Comparison of ENCODE assay signal across 1 cellular context in the genomic region with DNA sequence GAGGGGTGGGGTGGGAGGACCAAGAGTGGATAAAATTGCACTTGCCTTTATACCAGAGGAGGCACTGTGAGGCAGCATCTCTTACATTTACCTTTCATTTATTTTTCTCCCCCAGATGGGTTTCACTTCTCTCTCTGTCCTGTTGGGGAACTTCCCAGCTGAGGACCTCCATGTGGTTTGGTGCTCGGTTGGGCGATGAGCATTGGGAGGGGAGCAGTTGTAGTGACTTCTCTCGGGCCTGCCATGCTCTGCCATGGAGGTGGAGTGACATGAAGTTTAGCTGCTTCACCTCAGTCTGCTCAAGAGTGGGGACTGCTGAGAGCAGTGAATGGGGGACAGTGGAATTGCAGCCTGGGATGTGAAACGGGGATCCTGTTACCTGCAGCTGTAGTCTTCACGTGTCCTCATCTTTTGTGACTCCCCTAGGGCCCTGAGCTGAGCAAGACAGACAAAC.
TF ChIP-seq lines count a peak whose summit lies in the region.

No MANE protein-coding gene starts in this region.

TF ChIP-seq in GM12878, 131 proteins besides CTCF, POLR2A, EP300 and RAD21 (continued from another document and continues in another):
- TF ChIP-seq, protein P1, sequence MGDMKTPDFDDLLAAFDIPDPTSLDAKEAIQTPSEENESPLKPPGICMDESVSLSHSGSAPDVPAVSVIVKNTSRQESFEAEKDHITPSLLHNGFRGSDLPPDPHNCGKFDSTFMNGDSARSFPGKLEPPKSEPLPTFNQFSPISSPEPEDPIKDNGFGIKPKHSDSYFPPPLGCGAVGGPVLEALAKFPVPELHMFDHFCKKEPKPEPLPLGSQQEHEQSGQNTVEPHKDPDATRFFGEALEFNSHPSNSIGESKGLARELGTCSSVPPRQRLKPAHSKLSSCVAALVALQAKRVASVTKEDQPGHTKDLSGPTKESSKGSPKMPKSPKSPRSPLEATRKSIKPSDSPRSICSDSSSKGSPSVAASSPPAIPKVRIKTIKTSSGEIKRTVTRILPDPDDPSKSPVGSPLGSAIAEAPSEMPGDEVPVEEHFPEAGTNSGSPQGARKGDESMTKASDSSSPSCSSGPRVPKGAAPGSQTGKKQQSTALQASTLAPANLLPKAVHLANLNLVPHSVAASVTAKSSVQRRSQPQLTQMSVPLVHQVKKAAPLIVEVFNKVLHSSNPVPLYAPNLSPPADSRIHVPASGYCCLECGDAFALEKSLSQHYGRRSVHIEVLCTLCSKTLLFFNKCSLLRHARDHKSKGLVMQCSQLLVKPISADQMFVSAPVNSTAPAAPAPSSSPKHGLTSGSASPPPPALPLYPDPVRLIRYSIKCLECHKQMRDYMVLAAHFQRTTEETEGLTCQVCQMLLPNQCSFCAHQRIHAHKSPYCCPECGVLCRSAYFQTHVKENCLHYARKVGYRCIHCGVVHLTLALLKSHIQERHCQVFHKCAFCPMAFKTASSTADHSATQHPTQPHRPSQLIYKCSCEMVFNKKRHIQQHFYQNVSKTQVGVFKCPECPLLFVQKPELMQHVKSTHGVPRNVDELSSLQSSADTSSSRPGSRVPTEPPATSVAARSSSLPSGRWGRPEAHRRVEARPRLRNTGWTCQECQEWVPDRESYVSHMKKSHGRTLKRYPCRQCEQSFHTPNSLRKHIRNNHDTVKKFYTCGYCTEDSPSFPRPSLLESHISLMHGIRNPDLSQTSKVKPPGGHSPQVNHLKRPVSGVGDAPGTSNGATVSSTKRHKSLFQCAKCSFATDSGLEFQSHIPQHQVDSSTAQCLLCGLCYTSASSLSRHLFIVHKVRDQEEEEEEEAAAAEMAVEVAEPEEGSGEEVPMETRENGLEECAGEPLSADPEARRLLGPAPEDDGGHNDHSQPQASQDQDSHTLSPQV (IDR thresholded peaks at IDR 0.05): no peak
- 0 out of 2 replicates have a peak, but pooled peaks have one; percentile 16 for TF ChIP-seq PKNOX1 (IDR thresholded peaks at IDR 0.05)
- TF ChIP-seq EED (IDR thresholded peaks at IDR 0.05; ENCODE audit: low read depth): peak; percentile 92
- TF ChIP-seq SREBF1 (IDR thresholded peaks at IDR 0.05; ENCODE audit: low read length): no peak
- TF ChIP-seq IRF3 (IDR thresholded peaks at IDR 0.05): no peak
- TF ChIP-seq POLR2AphosphoS2 (IDR thresholded peaks at IDR 0.05; ENCODE audit: low read depth, low read length): no peak
- no peak for TF ChIP-seq NR2F1 (conservative IDR thresholded peaks at IDR 0.05)
- no peak for TF ChIP-seq NFXL1 (IDR thresholded peaks at IDR 0.05; ENCODE audit: borderline replicate concordance)
- 0 out of 3 replicates have a peak, but pooled peaks have one; percentile 19 for TF ChIP-seq POU2F2 (IDR thresholded peaks at IDR 0.05; ENCODE audit: borderline replicate concordance, low read depth, low read length)
- TF ChIP-seq, protein P2, sequence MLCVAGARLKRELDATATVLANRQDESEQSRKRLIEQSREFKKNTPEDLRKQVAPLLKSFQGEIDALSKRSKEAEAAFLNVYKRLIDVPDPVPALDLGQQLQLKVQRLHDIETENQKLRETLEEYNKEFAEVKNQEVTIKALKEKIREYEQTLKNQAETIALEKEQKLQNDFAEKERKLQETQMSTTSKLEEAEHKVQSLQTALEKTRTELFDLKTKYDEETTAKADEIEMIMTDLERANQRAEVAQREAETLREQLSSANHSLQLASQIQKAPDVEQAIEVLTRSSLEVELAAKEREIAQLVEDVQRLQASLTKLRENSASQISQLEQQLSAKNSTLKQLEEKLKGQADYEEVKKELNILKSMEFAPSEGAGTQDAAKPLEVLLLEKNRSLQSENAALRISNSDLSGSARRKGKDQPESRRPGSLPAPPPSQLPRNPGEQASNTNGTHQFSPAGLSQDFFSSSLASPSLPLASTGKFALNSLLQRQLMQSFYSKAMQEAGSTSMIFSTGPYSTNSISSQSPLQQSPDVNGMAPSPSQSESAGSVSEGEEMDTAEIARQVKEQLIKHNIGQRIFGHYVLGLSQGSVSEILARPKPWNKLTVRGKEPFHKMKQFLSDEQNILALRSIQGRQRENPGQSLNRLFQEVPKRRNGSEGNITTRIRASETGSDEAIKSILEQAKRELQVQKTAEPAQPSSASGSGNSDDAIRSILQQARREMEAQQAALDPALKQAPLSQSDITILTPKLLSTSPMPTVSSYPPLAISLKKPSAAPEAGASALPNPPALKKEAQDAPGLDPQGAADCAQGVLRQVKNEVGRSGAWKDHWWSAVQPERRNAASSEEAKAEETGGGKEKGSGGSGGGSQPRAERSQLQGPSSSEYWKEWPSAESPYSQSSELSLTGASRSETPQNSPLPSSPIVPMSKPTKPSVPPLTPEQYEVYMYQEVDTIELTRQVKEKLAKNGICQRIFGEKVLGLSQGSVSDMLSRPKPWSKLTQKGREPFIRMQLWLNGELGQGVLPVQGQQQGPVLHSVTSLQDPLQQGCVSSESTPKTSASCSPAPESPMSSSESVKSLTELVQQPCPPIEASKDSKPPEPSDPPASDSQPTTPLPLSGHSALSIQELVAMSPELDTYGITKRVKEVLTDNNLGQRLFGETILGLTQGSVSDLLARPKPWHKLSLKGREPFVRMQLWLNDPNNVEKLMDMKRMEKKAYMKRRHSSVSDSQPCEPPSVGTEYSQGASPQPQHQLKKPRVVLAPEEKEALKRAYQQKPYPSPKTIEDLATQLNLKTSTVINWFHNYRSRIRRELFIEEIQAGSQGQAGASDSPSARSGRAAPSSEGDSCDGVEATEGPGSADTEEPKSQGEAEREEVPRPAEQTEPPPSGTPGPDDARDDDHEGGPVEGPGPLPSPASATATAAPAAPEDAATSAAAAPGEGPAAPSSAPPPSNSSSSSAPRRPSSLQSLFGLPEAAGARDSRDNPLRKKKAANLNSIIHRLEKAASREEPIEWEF (IDR thresholded peaks at IDR 0.05; ENCODE audit: insufficient replicate concordance, low read depth, low read length): no peak
- no peak for TF ChIP-seq ETV6 (conservative IDR thresholded peaks at IDR 0.05 in 1 of 2, IDR thresholded peaks at IDR 0.05 in 1 of 2; ENCODE audit: borderline replicate concordance in 1 of 2, low read depth in 1 of 2)
- no peak for TF ChIP-seq SUPT20H (IDR thresholded peaks at IDR 0.05; ENCODE audit: borderline replicate concordance, control insufficient read depth, low read depth, low read length)
- peak; percentile 73; the same call in 1 of the 2 replicates for TF ChIP-seq CBFB (IDR thresholded peaks at IDR 0.05; ENCODE audit: low read depth)
- no peak for TF ChIP-seq HDGF (IDR thresholded peaks at IDR 0.05)
- TF ChIP-seq TARDBP (IDR thresholded peaks at IDR 0.05; ENCODE audit: borderline replicate concordance): no peak
- no peak for TF ChIP-seq RFX5 (IDR thresholded peaks at IDR 0.05; ENCODE audit: low read depth, low read length)
- no peak for TF ChIP-seq CEBPZ (IDR thresholded peaks at IDR 0.05; ENCODE audit: low read depth, low read length)
- no peak for TF ChIP-seq JUNB (IDR thresholded peaks at IDR 0.05)
- TF ChIP-seq STAT3 (IDR thresholded peaks at IDR 0.05; ENCODE audit: low read depth, low read length): no peak
- no peak for TF ChIP-seq JUND (IDR thresholded peaks at IDR 0.05; ENCODE audit: low read depth, low read length)
- no peak for TF ChIP-seq PAX8 (IDR thresholded peaks at IDR 0.05)
- no peak for TF ChIP-seq EZH2 (IDR thresholded peaks at IDR 0.05; ENCODE audit: borderline replicate concordance, control insufficient read depth, low read depth, low read length)
- no peak for TF ChIP-seq E4F1 (IDR thresholded peaks at IDR 0.05; ENCODE audit: borderline replicate concordance, partially characterized antibody)
- peak; percentile 66; the same call in 1 of the 2 replicates for TF ChIP-seq TCF12 (IDR thresholded peaks at IDR 0.05; ENCODE audit: low read depth, low read length)
- TF ChIP-seq CEBPB (IDR thresholded peaks at IDR 0.05; ENCODE audit: borderline replicate concordance in 1 of 2, low read depth in 2 of 2, low read length in 2 of 2): no peak
- TF ChIP-seq BHLHE40 (IDR thresholded peaks at IDR 0.05; ENCODE audit: borderline replicate concordance in 1 of 2, low read depth in 2 of 2, low read length in 1 of 2): peak; percentile 49 to 56; a peak in 1 of 4 replicates
- no peak for TF ChIP-seq ZSCAN29 (IDR thresholded peaks at IDR 0.05)
- no peak for TF ChIP-seq KLF5 (IDR thresholded peaks at IDR 0.05; ENCODE audit: partially characterized antibody)
- no peak for TF ChIP-seq HDAC6 (IDR thresholded peaks at IDR 0.05; ENCODE audit: unreplicated experiment)
- TF ChIP-seq HCFC1 (IDR thresholded peaks at IDR 0.05; ENCODE audit: low read length): no peak
- no peak for TF ChIP-seq E2F4 (IDR thresholded peaks at IDR 0.05; ENCODE audit: low read depth, low read length)
- TF ChIP-seq, protein P3, sequence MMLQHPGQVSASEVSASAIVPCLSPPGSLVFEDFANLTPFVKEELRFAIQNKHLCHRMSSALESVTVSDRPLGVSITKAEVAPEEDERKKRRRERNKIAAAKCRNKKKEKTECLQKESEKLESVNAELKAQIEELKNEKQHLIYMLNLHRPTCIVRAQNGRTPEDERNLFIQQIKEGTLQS (IDR thresholded peaks at IDR 0.05; ENCODE audit: borderline replicate concordance, extremely low read depth, low read depth, low read length): no peak
- no peak for TF ChIP-seq SUZ12 (IDR thresholded peaks at IDR 0.05; ENCODE audit: unreplicated experiment)
- no peak for TF ChIP-seq FOXK2 (IDR thresholded peaks at IDR 0.05)
- TF ChIP-seq SIN3A (IDR thresholded peaks at IDR 0.05; ENCODE audit: low read depth, low read length): no peak
- TF ChIP-seq SMARCA5 (IDR thresholded peaks at IDR 0.05): no peak
